In the genomic region with DNA sequence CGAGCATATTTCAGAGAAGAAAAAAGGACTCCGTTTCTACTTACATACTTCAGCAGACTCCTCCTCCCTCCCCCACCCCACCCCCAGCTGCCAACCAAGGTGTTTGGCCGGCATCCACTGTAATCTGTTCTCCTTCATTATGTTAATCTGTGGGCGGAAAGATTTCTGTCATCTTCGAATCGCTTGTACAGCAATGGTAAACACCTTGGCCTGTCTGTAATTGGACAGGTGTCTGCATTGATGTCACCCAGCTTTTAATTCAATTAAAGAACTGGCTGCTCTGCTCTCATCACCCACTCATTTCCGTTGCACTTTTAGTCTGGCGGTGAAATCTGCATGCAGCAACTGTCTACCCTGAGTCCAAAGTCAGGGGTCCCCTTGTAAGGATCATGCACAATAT, we compare ENCODE assay signal across 21 cellular contexts.
DNase-seq lines count a peak whose midpoint lies in the region; ATAC-seq lines count a peak whose summit lies in the region.
"Had no signal": no experiment of that assay in that cellular context is flagged by ENCODE, and none has a peak within 500 bp of the region (broad histone marks: within the 10 kb centered on the region; RNA-seq: fewer than 3 reads in every experiment).

No MANE protein-coding gene starts in this region.

- H3K27me3 ChIP-seq in neuronal stem cell (ENCODE audit: control insufficient read depth in 3 of 3, insufficient read depth in 3 of 3, low read depth in 1 of 3, low read length in 3 of 3), result peaks cover 0 to 2% (median 0%) of the 10 kb centered on the region in 3 experiments
- H3K27me3 ChIP-seq: body of pancreas, colonic mucosa, sigmoid colon had no signal

- H3K4me2 ChIP-seq in neuronal stem cell (ENCODE audit: insufficient read depth, low read length, poor library complexity, severe bottlenecking), result no peak overlapping the region

- no peak overlapping the region for H2BK12ac ChIP-seq in neuronal stem cell (ENCODE audit: low read length)

- H3K27ac ChIP-seq in neuronal stem cell (replicated peaks; ENCODE audit: low read length), result no peak overlapping the region
- H3K27ac ChIP-seq: body of pancreas, colonic mucosa, sigmoid colon had no signal

- no peak overlapping the region for H3K18ac ChIP-seq in neuronal stem cell (ENCODE audit: low read length)

- H3K9me3 ChIP-seq in neuronal stem cell (replicated peaks in 1 of 2; ENCODE audit: control insufficient read depth in 2 of 2, insufficient read depth in 1 of 2, low read depth in 1 of 2, low read length in 2 of 2), result no peaks in the 10 kb centered on the region
- H3K9me3 ChIP-seq: body of pancreas, colonic mucosa had no signal

- H2BK15ac ChIP-seq in neuronal stem cell (ENCODE audit: low read length), result no peak overlapping the region

- in situ Hi-C loops in SK-MEL-5 (cut with HindIII; ENCODE audit: low pct_unique_long_range_greater_than_20kb, low sequenced_read_pairs), result no loop called here

- no peak overlapping the region for H3K14ac ChIP-seq in neuronal stem cell (ENCODE audit: low read length)

- H4K91ac ChIP-seq in neuronal stem cell (ENCODE audit: low read depth, low read length, poor library complexity), result no peak overlapping the region

- no peak overlapping the region for H3K23ac ChIP-seq in neuronal stem cell (ENCODE audit: low read depth, low read length, poor library complexity)

- H4K8ac ChIP-seq in neuronal stem cell (ENCODE audit: low read depth, low read length), result no peak overlapping the region

- H2BK120ac ChIP-seq in neuronal stem cell (ENCODE audit: low read depth, low read length), result no peak overlapping the region

- DNase-seq in NCI-H1417 (lab: John Stamatoyannopoulos, UW) (peak in 2 of 3 experiments; percentile 32 to 76), NCI-H1417 treated with DMSO at 0.1 percent for 48 hours (lab: John Stamatoyannopoulos, UW) (no peak), NCI-H2107 (lab: John Stamatoyannopoulos, UW) (peak; percentile 58), SK-MEL-5 (ENCODE audit: low read depth, low spot score) (peak; percentile 60), neuronal stem cell (ENCODE audit: low spot score) (no peak), H4 (ENCODE audit: low spot score) (no peak), medulla oblongata (ENCODE audit: extremely low spot score) (no peak)
- DNase-seq: activated CD8-positive, alpha-beta memory T cell treated with anti-CD3 and anti-CD28 coated beads for 24 hours; activated naive CD8-positive, alpha-beta T cell treated with anti-CD3 and anti-CD28 coated beads for 36 hours; activated T-cell treated with anti-CD3 and anti-CD28 coated beads, Interleukin-2, amount 50 U/mL, for 48 hours; body of pancreas; colonic mucosa; endodermal cell; GF-D8; H9; NCI-H345; SHP77; sigmoid colon; T-cell had no signal

- H3K36me3 ChIP-seq in neuronal stem cell (replicated peaks in 1 of 2; ENCODE audit: control insufficient read depth in 2 of 2, insufficient read depth in 2 of 2, low read length in 2 of 2), result no peaks in the 10 kb centered on the region
- H3K36me3 ChIP-seq: colonic mucosa, sigmoid colon had no signal

- H2AK5ac ChIP-seq in neuronal stem cell (ENCODE audit: low read depth, low read length), result no peak overlapping the region

- peak overlapping the region; percentile 51 for H2AFZ ChIP-seq in neuronal stem cell (ENCODE audit: low read length)

- no peak overlapping the region for H3K4ac ChIP-seq in neuronal stem cell (ENCODE audit: low read length)

- H2BK5ac ChIP-seq in neuronal stem cell (ENCODE audit: low read length), result no peak overlapping the region

- ATAC-seq in HG03342 (IDR thresholded peaks at IDR 0.05; ENCODE audit: unreplicated experiment), result no peak
- ATAC-seq: body of pancreas, K562, T-cell had no signal

- no CpG with 5 or more reads among the region's 8 CpGs for WGBS in neuronal stem cell (ENCODE audit: extremely low coverage in 2 of 2, insufficient read length in 2 of 2, insufficient replicate concordance in 1 of 2), 2 donors

- H3K79me1 ChIP-seq in neuronal stem cell (ENCODE audit: low read depth, low read length), result no peaks in the 10 kb centered on the region

- no peaks in the 10 kb centered on the region for H3K4me1 ChIP-seq in neuronal stem cell (ENCODE audit: control insufficient read depth in 2 of 2, insufficient read depth in 1 of 2, low read depth in 1 of 2, low read length in 2 of 2)
- H3K4me1 ChIP-seq: colonic mucosa had no signal

- no peak overlapping the region for H3K4me3 ChIP-seq in neuronal stem cell (ENCODE audit: low read length in 2 of 2)
- H3K4me3 ChIP-seq: body of pancreas, colonic mucosa, K562, sigmoid colon had no signal

- no peak overlapping the region for H3K9ac ChIP-seq in neuronal stem cell (ENCODE audit: low read depth, low read length, poor library complexity)

Comparison
In these comparisons a context has a peak if more than half of its experiments do, and no peak if none do; other contexts are left out.
1. DNase-seq: peak in NCI-H1417 (2 of 3), NCI-H2107 (single experiment) and SK-MEL-5 (single experiment); none in NCI-H1417 treated with DMSO at 0.1 percent for 48 hours (single experiment), neuronal stem cell (single experiment), H4 (single experiment) and medulla oblongata (single experiment).